26 cellular contexts compared by ENCODE assay signal in genomic region chr9:126666155-126666803, GRCh38. TPM values are rescaled to one million over a fixed set of nuclear protein-coding genes. Genes with fewer than 3 reads are reported as not detected.
DNase-seq lines count a peak whose midpoint lies in the region; ATAC-seq and TF ChIP-seq lines count a peak whose summit lies in the region.
"Had no signal": no experiment of that assay in that cellular context is flagged by ENCODE, and none has a peak within 500 bp of the region (broad histone marks: within the 10 kb centered on the region; RNA-seq: fewer than 3 reads in every experiment).

No MANE protein-coding gene starts in this region.

- H3K4me1 ChIP-seq in endodermal cell (ENCODE audit: control insufficient read depth, insufficient read depth, low read length) (peaks cover 25% of the 10 kb centered on the region), esophagus squamous epithelium (peaks cover 6 to 38% (median 18%) of the 10 kb centered on the region in 3 donors)

- H3K9me3 Mint-ChIP-seq in endodermal cell = no peaks in the 10 kb centered on the region
- no peaks in the 10 kb centered on the region for H3K9me3 Mint-ChIP-seq in stimulated activated memory B cell treated with anti-CD40 and anti-IgM and Interleukin-4, amounts not matched to agents 10 μg/mL and 1 μg/mL and 100 μg/mL, for 72 hours
- no peaks in the 10 kb centered on the region for H3K9me3 Mint-ChIP-seq in activated naive CD8-positive, alpha-beta T cell treated with anti-CD3 and anti-CD28 coated beads, Interleukin-2, amount 50 U/mL, for 24 hours
- H3K9me3 Mint-ChIP-seq: activated T-cell treated with anti-CD3 and anti-CD28 coated beads, Interleukin-2, amount 50 U/mL, for 24 hours; CD8-positive, alpha-beta memory T cell; IgD-negative memory B cell; T-helper 2 cell treated with Interferon-gamma antibody and Interleukin-4, amounts not matched to agents 5 μg/mL and 100 μg/mL, for 36 hours had no signal

- H3K27ac ChIP-seq in endodermal cell (ENCODE audit: low read depth, low read length) (peak overlapping the region; percentile 83), esophagus squamous epithelium (no peak overlapping the region)
- H3K27ac ChIP-seq: left ventricle myocardium inferior, RWPE1, thoracic aorta had no signal

- no peaks in the 10 kb centered on the region for H3K36me3 Mint-ChIP-seq in endodermal cell (ENCODE audit: low read depth)
- H3K36me3 Mint-ChIP-seq in stimulated activated memory B cell treated with anti-CD40 and anti-IgM and Interleukin-4, amounts not matched to agents 10 μg/mL and 1 μg/mL and 100 μg/mL, for 72 hours = no peaks in the 10 kb centered on the region
- H3K36me3 Mint-ChIP-seq in activated naive CD8-positive, alpha-beta T cell treated with anti-CD3 and anti-CD28 coated beads, Interleukin-2, amount 50 U/mL, for 24 hours (ENCODE audit: low read depth) = no peaks in the 10 kb centered on the region
- H3K36me3 Mint-ChIP-seq: CD8-positive, alpha-beta memory T cell; IgD-negative memory B cell had no signal

- no peak for TF ChIP-seq POLR2A in esophagus squamous epithelium (IDR thresholded peaks at IDR 0.05)

- DNase-seq in GM13976 (ENCODE audit: low spot score) (peak; percentile 73), endodermal cell (no peak), esophagus squamous epithelium (lab: John Stamatoyannopoulos, UW) (no peak)
- DNase-seq in activated naive CD8-positive, alpha-beta T cell treated with anti-CD3 and anti-CD28 coated beads, Interleukin-2, amount 50 U/mL, for 24 hours = no peak
- DNase-seq in activated CD4-positive, alpha-beta T cell treated with anti-CD3 and anti-CD28 coated beads, Interleukin-2, amount 50 U/mL, for 4 hours = no peak
- DNase-seq: activated CD4-positive, CD25-positive, alpha-beta regulatory T cell; activated CD8-positive, alpha-beta memory T cell treated with anti-CD3 and anti-CD28 coated beads for 24 hours; activated naive CD4-positive, alpha-beta T cell treated with Interleukin-2 at 50 U/mL for 16 hours; activated T-cell treated with anti-CD3 and anti-CD28 coated beads, Interleukin-2, amount 50 U/mL, for 24 hours; CD8-positive, alpha-beta memory T cell; GDM1; GOT3; left ventricle myocardium inferior; NCI-H510A; occipital lobe; SK-N-SH; stimulated activated CD4-positive, alpha-beta T cell treated with anti-CD3 and anti-CD28 coated beads, Interleukin-2, amount 100 ng/mL, for 24 hours; stimulated activated naive CD4-positive, alpha-beta T cell had no signal

- H3K9ac ChIP-seq in endodermal cell (ENCODE audit: extremely low read depth, low read length, poor library complexity, severe bottlenecking) = no peak overlapping the region
- H3K9ac ChIP-seq: SK-N-SH had no signal

- H3K9me3 ChIP-seq in endodermal cell (ENCODE audit: control insufficient read depth, low read length) (no peaks in the 10 kb centered on the region), esophagus squamous epithelium (no peaks in the 10 kb centered on the region)
- H3K9me3 ChIP-seq: left ventricle myocardium inferior, SK-N-SH, thoracic aorta had no signal

- intact Hi-C loops in esophagus squamous epithelium (cut with DNase I) = no loop called here

- H3K4me1 Mint-ChIP-seq in endodermal cell = peaks cover 25% of the 10 kb centered on the region
- H3K4me1 Mint-ChIP-seq in stimulated activated memory B cell treated with anti-CD40 and anti-IgM and Interleukin-4, amounts not matched to agents 10 μg/mL and 1 μg/mL and 100 μg/mL, for 72 hours = peaks cover 29% of the 10 kb centered on the region
- H3K4me1 Mint-ChIP-seq in activated naive CD8-positive, alpha-beta T cell treated with anti-CD3 and anti-CD28 coated beads, Interleukin-2, amount 50 U/mL, for 24 hours = peaks cover 6% of the 10 kb centered on the region

- no peaks in the 10 kb centered on the region for H3K27me3 ChIP-seq in endodermal cell (ENCODE audit: control insufficient read depth, insufficient read depth, low read length, poor library complexity, severe bottlenecking)
- H3K27me3 ChIP-seq in esophagus squamous epithelium = peaks cover 0 to 99% (median 7%) of the 10 kb centered on the region in 4 donors

- no peak overlapping the region for H3K27ac Mint-ChIP-seq in endodermal cell
- peak overlapping the region; percentile 77 for H3K27ac Mint-ChIP-seq in stimulated activated memory B cell treated with anti-CD40 and anti-IgM and Interleukin-4, amounts not matched to agents 10 μg/mL and 1 μg/mL and 100 μg/mL, for 72 hours
- no peak overlapping the region for H3K27ac Mint-ChIP-seq in activated naive CD8-positive, alpha-beta T cell treated with anti-CD3 and anti-CD28 coated beads, Interleukin-2, amount 50 U/mL, for 24 hours
- H3K27ac Mint-ChIP-seq: activated T-cell treated with anti-CD3 and anti-CD28 coated beads, Interleukin-2, amount 50 U/mL, for 24 hours; CD8-positive, alpha-beta memory T cell; IgD-negative memory B cell; T-helper 2 cell treated with Interferon-gamma antibody and Interleukin-4, amounts not matched to agents 5 μg/mL and 100 μg/mL, for 36 hours had no signal

- H3K27me3 Mint-ChIP-seq in endodermal cell (ENCODE audit: insufficient read depth) = peaks cover 11% of the 10 kb centered on the region
- H3K27me3 Mint-ChIP-seq in stimulated activated memory B cell treated with anti-CD40 and anti-IgM and Interleukin-4, amounts not matched to agents 10 μg/mL and 1 μg/mL and 100 μg/mL, for 72 hours = peaks cover 33% of the 10 kb centered on the region
- peaks cover 19% of the 10 kb centered on the region for H3K27me3 Mint-ChIP-seq in activated naive CD8-positive, alpha-beta T cell treated with anti-CD3 and anti-CD28 coated beads, Interleukin-2, amount 50 U/mL, for 24 hours

- TF ChIP-seq CTCF in GM13976 (IDR thresholded peaks at IDR 0.05; ENCODE audit: borderline replicate concordance, control extremely low read depth, extremely low read depth, insufficient read depth, missing control alignments) = no peak
- TF ChIP-seq CTCF in endodermal cell (conservative IDR thresholded peaks at IDR 0.05) = no peak
- no peak for TF ChIP-seq CTCF in esophagus squamous epithelium (IDR thresholded peaks at IDR 0.05)

- H3K4me3 Mint-ChIP-seq in endodermal cell = no peak overlapping the region
- H3K4me3 Mint-ChIP-seq in stimulated activated memory B cell treated with anti-CD40 and anti-IgM and Interleukin-4, amounts not matched to agents 10 μg/mL and 1 μg/mL and 100 μg/mL, for 72 hours = peak overlapping the region; percentile 51
- no peak overlapping the region for H3K4me3 Mint-ChIP-seq in activated naive CD8-positive, alpha-beta T cell treated with anti-CD3 and anti-CD28 coated beads, Interleukin-2, amount 50 U/mL, for 24 hours
- H3K4me3 Mint-ChIP-seq: activated T-cell treated with anti-CD3 and anti-CD28 coated beads, Interleukin-2, amount 50 U/mL, for 24 hours; T-helper 2 cell treated with Interferon-gamma antibody and Interleukin-4, amounts not matched to agents 5 μg/mL and 100 μg/mL, for 36 hours had no signal

- H3K36me3 ChIP-seq in endodermal cell (ENCODE audit: control insufficient read depth, insufficient read depth, low read length) = no peaks in the 10 kb centered on the region
- H3K36me3 ChIP-seq in esophagus squamous epithelium = no peaks in the 10 kb centered on the region
- H3K36me3 ChIP-seq: left ventricle myocardium inferior, thoracic aorta had no signal

- 81 to 85% methylated on average over 12 to 13 of the region's 13 CpGs for whole genome bisulfite sequencing in endodermal cell (ENCODE audit: insufficient coverage in 1 of 2, insufficient read length in 1 of 2), 2 experiments
- 65% methylated on average over 10 to 13 of the region's 13 CpGs for WGBS in esophagus squamous epithelium, 2 donors

- in situ Hi-C loops in GM13976 (cut with MboI; ENCODE audit: low sequenced_read_pairs, unreplicated experiment) = no loop called here

- ATAC-seq in HG02885 (IDR thresholded peaks at IDR 0.05; ENCODE audit: poor library complexity, unreplicated experiment) = peak; percentile 66
- peak; percentile 71 for ATAC-seq in stimulated activated memory B cell treated with anti-CD40 and anti-IgM and Interleukin-4, amounts not matched to agents 10 μg/mL and 1 μg/mL and 100 μg/mL, for 72 hours
- no peak for ATAC-seq in activated naive CD8-positive, alpha-beta T cell treated with anti-CD3 and anti-CD28 coated beads, Interleukin-2, amount 50 U/mL, for 24 hours

- H3K4me3 ChIP-seq in endodermal cell (ENCODE audit: low read length) (no peak overlapping the region), esophagus squamous epithelium (no peak overlapping the region)
- H3K4me3 ChIP-seq: left ventricle myocardium inferior, thoracic aorta had no signal

RNA-seq across cellular contexts. Expression of gene LMX1B, which starts 52.6 kb away (rescaled TPM):
- 10 to 100 TPM; 11.1 to 11.4 TPM for total RNA-seq in endodermal cell
- 15.4 TPM for polyA plus RNA-seq in endodermal cell (2013, experiment 1 of 2)
- polyA plus RNA-seq in endodermal cell (2013, experiment 2 of 2) = 14.7 TPM
- under 1 TPM in 1 of 4 donors, not detected in 3; 0.23 TPM for total RNA-seq in esophagus squamous epithelium
- total RNA-seq: CD8-positive, alpha-beta memory T cell; fibroblast of villous mesenchyme; mononuclear cell; occipital lobe; thoracic aorta had no signal
- polyA plus RNA-seq: CD8-positive, alpha-beta memory T cell; IgD-negative memory B cell; SK-N-SH had no signal

Comparison
In these comparisons a context has a peak if more than half of its experiments do, and no peak if none do; other contexts are left out.
1. RNA of gene LMX1B, which starts 52.6 kb away (total RNA-seq): 11.1 to 11.4 TPM in endodermal cell; 0.23 TPM in esophagus squamous epithelium; every median in the first group is over 4 times any median in the second.